Comparison of ENCODE assay signal across 9 cellular contexts in genomic region chr21:45698493-45698947, GRCh38. TPM values are rescaled to one million over a fixed set of nuclear protein-coding genes. Genes with fewer than 3 reads are reported as not detected.
DNase-seq lines count a peak whose midpoint lies in the region; ATAC-seq and TF ChIP-seq lines count a peak whose summit lies in the region.
"Had no signal": no experiment of that assay in that cellular context is flagged by ENCODE, and none has a peak within 500 bp of the region (broad histone marks: within the 10 kb centered on the region; RNA-seq: fewer than 3 reads in every experiment).

No MANE protein-coding gene starts in this region.

- intact Hi-C loops in heart right ventricle (cut with DNase I) = no loop called here

- no peaks in the 10 kb centered on the region for H3K27me3 ChIP-seq in heart right ventricle
- no peaks in the 10 kb centered on the region for H3K27me3 ChIP-seq in thymus (ENCODE audit: control insufficient read depth, insufficient read depth)

- H3K36me3 Mint-ChIP-seq in activated T-helper 17 cell treated with anti-CD3 and anti-CD28 coated beads, Interleukin-2, amount 50 U/mL, for 72 hours (ENCODE audit: low read depth) = no peaks in the 10 kb centered on the region

- no peak overlapping the region for H3K4me3 ChIP-seq in heart right ventricle
- no peak overlapping the region for H3K4me3 ChIP-seq in thymus (ENCODE audit: low read length)

- H3K9me3 Mint-ChIP-seq in activated T-helper 17 cell treated with anti-CD3 and anti-CD28 coated beads, Interleukin-2, amount 50 U/mL, for 72 hours = no peaks in the 10 kb centered on the region

- H3K4me1 Mint-ChIP-seq in activated T-helper 17 cell treated with anti-CD3 and anti-CD28 coated beads, Interleukin-2, amount 50 U/mL, for 72 hours = peaks cover 15% of the 10 kb centered on the region
- H3K4me1 Mint-ChIP-seq: neural crest cell had no signal

- peak; percentile 72 for ATAC-seq in activated T-helper 17 cell treated with anti-CD3 and anti-CD28 coated beads, Interleukin-2, amount 50 U/mL, for 72 hours (replicated peaks)
- ATAC-seq in heart right ventricle = peak in 7 of 8 donors; percentile 38 to 94 (median 62)
- ATAC-seq in GM18858 (IDR thresholded peaks at IDR 0.05; ENCODE audit: unreplicated experiment) = no peak

- peak overlapping the region; percentile 8 for H3K4me3 Mint-ChIP-seq in activated T-helper 17 cell treated with anti-CD3 and anti-CD28 coated beads, Interleukin-2, amount 50 U/mL, for 72 hours
- H3K4me3 Mint-ChIP-seq: neural crest cell had no signal

- peaks cover 0 to 11% (median 6%) of the 10 kb centered on the region in 9 donors for H3K4me1 ChIP-seq in heart right ventricle
- no peaks in the 10 kb centered on the region for H3K4me1 ChIP-seq in thymus (ENCODE audit: control insufficient read depth, insufficient read depth, low read length)

- H3K9me3 ChIP-seq in heart right ventricle (peaks cover 0 to 12% (median 0%) of the 10 kb centered on the region in 11 donors), thymus (ENCODE audit: control insufficient read depth) (no peaks in the 10 kb centered on the region)

- WGBS in heart right ventricle, 2 donors = 38 to 40% methylated on average over 2 of the region's 2 CpGs
- WGBS in thymus = 91% methylated on average over 2 of the region's 2 CpGs

- TF ChIP-seq CTCF in heart right ventricle (IDR thresholded peaks at IDR 0.05) = no peak

- H3K27me3 Mint-ChIP-seq in activated T-helper 17 cell treated with anti-CD3 and anti-CD28 coated beads, Interleukin-2, amount 50 U/mL, for 72 hours = no peaks in the 10 kb centered on the region

- H3K27ac ChIP-seq in heart right ventricle = peak overlapping the region in 1 of 10 donors; percentile 24
- H3K27ac ChIP-seq in thymus (ENCODE audit: low read depth) = peak overlapping the region; percentile 19

- H3K27ac Mint-ChIP-seq in activated T-helper 17 cell treated with anti-CD3 and anti-CD28 coated beads, Interleukin-2, amount 50 U/mL, for 72 hours = peak overlapping the region; percentile 47

- peak; percentile 19 for DNase-seq in activated naive CD4-positive, alpha-beta T cell treated with anti-CD3 and anti-CD28 coated beads, Interleukin-2, amount 50 U/mL, for 16 hours
- DNase-seq in activated naive CD4-positive, alpha-beta T cell treated with Interleukin-2 at 50 U/mL for 16 hours = no peak
- DNase-seq in heart right ventricle (peak; percentile 33 to 48), iPS-NIHi7 (ENCODE audit: extremely low spot score) (no peak), NCI-H2107 treated with DMSO at 0.1 percent for 48 hours (lab: John Stamatoyannopoulos, UW; ENCODE audit: unreplicated experiment) (no peak)

- H3K36me3 ChIP-seq in heart right ventricle (no peaks in the 10 kb centered on the region), thymus (ENCODE audit: control insufficient read depth, insufficient read depth) (peaks cover 4% of the 10 kb centered on the region)

RNA-seq across cellular contexts. Expression of gene PCBP3, which starts 55.0 kb away (rescaled TPM):
- 10 to 100 TPM; 11.6 to 16.5 TPM for total RNA-seq in activated T-helper 17 cell treated with anti-CD3 and anti-CD28 coated beads, Interleukin-2, amount 50 U/mL, for 72 hours
- total RNA-seq in heart right ventricle = 10 to 100 TPM in 1 of 10 donors, 1 to 10 TPM in 5, under 1 TPM in 4; 0.25 to 11.3 (median 1.6) TPM
- polyA plus RNA-seq in heart right ventricle (1 to 10 TPM in 1 of 2 donors, under 1 TPM in 1; 0.51 to 1.3 TPM), thymus (44.9 TPM)

Comparison
In these comparisons a context has a peak if more than half of its experiments do, and no peak if none do; other contexts are left out.
1. DNase-seq: peak in activated naive CD4-positive, alpha-beta T cell treated with anti-CD3 and anti-CD28 coated beads, Interleukin-2, amount 50 U/mL, for 16 hours (single experiment) and heart right ventricle (2 of 2); none in activated naive CD4-positive, alpha-beta T cell treated with Interleukin-2 at 50 U/mL for 16 hours (single experiment), iPS-NIHi7 (single experiment) and NCI-H2107 treated with DMSO at 0.1 percent for 48 hours (single experiment).